Comparison of ENCODE assay signal across 9 cellular contexts in the genomic region with DNA sequence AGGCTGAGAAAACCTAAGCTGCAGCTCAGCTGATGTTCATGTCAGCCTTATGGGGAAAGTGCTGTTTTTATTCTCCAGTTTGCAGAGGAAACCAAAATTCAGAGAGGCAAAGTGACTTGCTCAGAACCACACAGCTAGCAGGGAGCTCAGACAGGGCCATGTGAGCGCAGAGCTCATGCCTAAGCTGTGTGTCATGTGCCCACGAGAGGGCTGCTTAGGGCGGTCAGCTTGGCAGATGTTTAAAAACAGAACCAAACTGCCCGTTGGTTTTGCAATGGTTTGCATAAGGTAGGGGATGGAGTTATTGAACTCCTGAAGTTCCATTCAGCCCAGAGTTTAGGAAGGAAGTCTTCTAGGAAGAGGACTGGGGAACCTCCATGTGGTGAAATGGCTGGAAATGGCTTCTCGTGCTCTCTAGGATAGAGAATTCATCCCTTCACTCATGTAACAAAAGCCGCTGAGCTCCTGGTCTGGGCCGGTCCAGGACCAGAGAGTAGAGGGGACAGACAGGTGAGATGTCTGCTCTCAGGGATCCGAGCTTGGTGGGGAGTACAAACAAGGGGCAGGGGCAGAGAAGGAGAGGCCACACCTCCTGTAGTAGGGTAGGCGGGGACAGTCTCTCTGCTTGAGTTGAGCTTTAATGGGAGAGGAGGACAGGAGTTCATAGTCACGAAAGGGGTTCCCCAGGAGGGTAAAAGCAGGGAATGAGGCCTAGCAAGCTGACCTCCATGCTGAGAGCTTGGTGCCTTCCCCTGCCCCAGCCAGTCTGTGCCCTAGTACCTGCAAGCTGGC. TPM values are rescaled to one million over a fixed set of nuclear protein-coding genes. Genes with fewer than 3 reads are reported as not detected.
A peak's percentile ranks its signal among the peaks of the same experiment; 100 is the strongest.
DNase-seq lines count a peak whose midpoint lies in the region; ATAC-seq, FAIRE-seq and TF ChIP-seq lines count a peak whose summit lies in the region.
"Had no signal": no experiment of that assay in that cellular context is flagged by ENCODE, and none has a peak within 500 bp of the region (broad histone marks: within the 10 kb centered on the region; RNA-seq: fewer than 3 reads in every experiment).

No MANE protein-coding gene starts in this region.

- TF ChIP-seq RAD21 in A549 (conservative IDR thresholded peaks at IDR 0.05 in 1 of 2, IDR thresholded peaks at IDR 0.05 in 1 of 2), result no peak

- DNase-seq in A549 (ENCODE audit: low read depth in 1 of 2, low spot score in 1 of 2) (peak in 1 of 2 experiments; percentile 30), mammary epithelial cell (peak; percentile 79), lower lobe of right lung (no peak), PC-9 (no peak), D341Med (ENCODE audit: low spot score) (no peak)
- no peak for DNase-seq in naive thymus-derived CD8-positive, alpha-beta T cell

- intact Hi-C loops in mammary epithelial cell (cut with micrococcal nuclease), result loop anchor here (5.0 kb wide), 1 partner anchor 64 kb away; no protein-coding TSS in a partner anchor
- intact Hi-C loops in lower lobe of right lung (cut with DNase I), result no loop called here
- intact Hi-C loops in PC-9 (cut with micrococcal nuclease; ENCODE audit: unreplicated experiment), result loop anchor here (5.0 to 10.0 kb wide), 3 partner anchors 34 to 84 kb away; no protein-coding TSS in a partner anchor

- ATAC-seq in A549 (peak; percentile 65 to 69; a peak in 4 of 6 replicates), lower lobe of right lung (peak; percentile 51 to 52), HG02981 (IDR thresholded peaks at IDR 0.05; ENCODE audit: unreplicated experiment) (no peak)
- ATAC-seq in naive thymus-derived CD8-positive, alpha-beta T cell, result no peak

- dilution Hi-C loops in mammary epithelial cell (cut with HindIII; ENCODE audit: low sequenced_read_pairs), result no loop called here

- no peak overlapping the region for H3K4me3 ChIP-seq in A549
- H3K4me3 ChIP-seq in HUES48 (ENCODE audit: low read depth, low read length), result no peak overlapping the region
- H3K4me3 ChIP-seq in mammary epithelial cell (replicated peaks in 1 of 3; ENCODE audit: insufficient read depth in 1 of 3, low read depth in 2 of 3, low read length in 3 of 3), result no peak overlapping the region
- H3K4me3 ChIP-seq in lower lobe of right lung, result no peak overlapping the region
- H3K4me3 ChIP-seq in PC-9, result no peak overlapping the region

- no peaks in the 10 kb centered on the region for H3K9me3 Mint-ChIP-seq in naive thymus-derived CD8-positive, alpha-beta T cell

- H3K9me2 ChIP-seq in PC-9 (ENCODE audit: insufficient read depth), result no peaks in the 10 kb centered on the region

- H4K20me1 ChIP-seq in mammary epithelial cell (ENCODE audit: insufficient read depth, low read length), result no peaks in the 10 kb centered on the region
- H4K20me1 ChIP-seq in PC-9 (ENCODE audit: insufficient read depth), result no peaks in the 10 kb centered on the region

- no peak for TF ChIP-seq POLR2A in A549 (IDR thresholded peaks at IDR 0.05; ENCODE audit: low read length)

- peaks cover 0 to 3% (median 0%) of the 10 kb centered on the region in 5 donors for H3K27me3 Mint-ChIP-seq in naive thymus-derived CD8-positive, alpha-beta T cell

- H3F3A ChIP-seq in PC-9 (ENCODE audit: insufficient read depth, low read depth), result peaks cover 8% of the 10 kb centered on the region; the same call in 1 of the 2 replicates

- H3K36me3 ChIP-seq in HUES48 (ENCODE audit: control insufficient read depth, insufficient read depth, low read length) (peaks cover 47% of the 10 kb centered on the region; the same call in 1 of the 2 replicates), mammary epithelial cell (ENCODE audit: insufficient read depth, low read length) (no peaks in the 10 kb centered on the region), lower lobe of right lung (no peaks in the 10 kb centered on the region), PC-9 (ENCODE audit: low read depth) (no peaks in the 10 kb centered on the region)

- H3K9me3 ChIP-seq in A549 (no peaks in the 10 kb centered on the region), HUES48 (ENCODE audit: control insufficient read depth, insufficient read depth, low read length) (no peaks in the 10 kb centered on the region), mammary epithelial cell (replicated peaks; ENCODE audit: insufficient read depth, low read length) (no peaks in the 10 kb centered on the region), lower lobe of right lung (no peaks in the 10 kb centered on the region), PC-9 (ENCODE audit: insufficient read depth, low read depth) (no peaks in the 10 kb centered on the region)

- H2AFZ ChIP-seq in mammary epithelial cell (ENCODE audit: low read depth, low read length), result no peak overlapping the region
- H2AFZ ChIP-seq in PC-9, result no peak overlapping the region

- H3K9ac ChIP-seq in HUES48 (ENCODE audit: low read depth, low read length), result no peak overlapping the region
- no peak overlapping the region for H3K9ac ChIP-seq in mammary epithelial cell (ENCODE audit: insufficient read depth, low read length)

- H3K27ac ChIP-seq in A549 (peak overlapping the region; percentile 49 to 91; a peak in 5 of 6 replicates), HUES48 (ENCODE audit: low read depth, low read length) (peak overlapping the region; percentile 94), mammary epithelial cell (ENCODE audit: insufficient read depth, low read depth, low read length) (no peak overlapping the region), lower lobe of right lung (no peak overlapping the region), PC-9 (no peak overlapping the region)

- CTCF ChIA-PET in A549 (lab: Yijun Ruan, JAX) (interaction anchor here (1.4 to 3.4 kb wide), 4 partner anchors 9 to 92 kb away, joined by 4 to 25 read pairs (median 11); no protein-coding TSS in a partner anchor), mammary epithelial cell (lab: Charles Lee; ENCODE audit: low non-redundant PET) (interaction anchor here (0.6 to 0.7 kb wide), 2 partner anchors 75 to 1327 kb away, joined by 3 to 4 read pairs; no protein-coding TSS in a partner anchor), PC-9 (lab: Charles Lee) (no interaction called here)

- H3K79me2 ChIP-seq in mammary epithelial cell (ENCODE audit: insufficient read depth, low read length) (no peaks in the 10 kb centered on the region), PC-9 (ENCODE audit: low read depth) (no peaks in the 10 kb centered on the region)

- WGBS in A549 (ENCODE audit: missing lambda C conversion rate), result 67% methylated on average over 8 of the region's 10 CpGs
- 54% methylated on average over 10 of the region's 10 CpGs for WGBS in mammary epithelial cell (ENCODE audit: low coverage, missing lambda C conversion rate)

- H3K27me3 ChIP-seq in HUES48 (ENCODE audit: control insufficient read depth, insufficient read depth, low read length), result no peaks in the 10 kb centered on the region
- H3K27me3 ChIP-seq in mammary epithelial cell (ENCODE audit: insufficient read depth, low read length), result no peaks in the 10 kb centered on the region
- H3K27me3 ChIP-seq in lower lobe of right lung (ENCODE audit: low read depth), result no peaks in the 10 kb centered on the region
- H3K27me3 ChIP-seq in PC-9 (ENCODE audit: insufficient read depth, low read depth), result no peaks in the 10 kb centered on the region

- no peaks in the 10 kb centered on the region for H3K36me3 Mint-ChIP-seq in naive thymus-derived CD8-positive, alpha-beta T cell

- peaks cover 56% of the 10 kb centered on the region for H3K4me1 ChIP-seq in A549
- H3K4me1 ChIP-seq in HUES48 (ENCODE audit: control insufficient read depth, insufficient read depth, low read length), result peaks cover 34% of the 10 kb centered on the region
- peaks cover 43% of the 10 kb centered on the region for H3K4me1 ChIP-seq in mammary epithelial cell (ENCODE audit: insufficient read depth, low read length)
- peaks cover 43% of the 10 kb centered on the region for H3K4me1 ChIP-seq in lower lobe of right lung
- H3K4me1 ChIP-seq in PC-9 (replicated peaks; ENCODE audit: insufficient read depth), result peaks cover 18% of the 10 kb centered on the region; the same call in 1 of the 2 replicates

- no peak overlapping the region for H3K27ac Mint-ChIP-seq in naive thymus-derived CD8-positive, alpha-beta T cell

- no peak for FAIRE-seq in A549 (lab: Jason Lieb, UNC)
- FAIRE-seq: D721Med had no signal

- H3K4me2 ChIP-seq in A549 (peak overlapping the region; percentile 78), mammary epithelial cell (ENCODE audit: insufficient read depth, low read depth, low read length) (peak overlapping the region; percentile 10), PC-9 (no peak overlapping the region)

- no peak for TF ChIP-seq EP300 in A549 (IDR thresholded peaks at IDR 0.05)

- POLR2A ChIA-PET in A549 (lab: Yijun Ruan, JAX), result no interaction called here
- POLR2A ChIA-PET in PC-9 (lab: Charles Lee; ENCODE audit: unreplicated experiment), result no interaction called here
- POLR2A ChIA-PET in naive thymus-derived CD8-positive, alpha-beta T cell (lab: Charles Lee), result no interaction called here

- no peak overlapping the region for H3K4me3 Mint-ChIP-seq in naive thymus-derived CD8-positive, alpha-beta T cell

- no peak for TF ChIP-seq CTCF in A549 (IDR thresholded peaks at IDR 0.05)
- no peak for TF ChIP-seq CTCF in mammary epithelial cell (conservative IDR thresholded peaks at IDR 0.05 in 1 of 2, IDR thresholded peaks at IDR 0.05 in 1 of 2; ENCODE audit: extremely low read depth in 1 of 2, insufficient read depth in 1 of 2, low read depth in 1 of 2, low read length in 2 of 2)
- no peak for TF ChIP-seq CTCF in lower lobe of right lung (IDR thresholded peaks at IDR 0.05)
- TF ChIP-seq CTCF in PC-9 (conservative IDR thresholded peaks at IDR 0.05), result no peak

- no TSS peak for BruUV-seq in mammary epithelial cell (replicated peaks; lab: Mats Ljungman, UMichigan)
- no TSS peak for BruUV-seq in PC-9 (replicated peaks; lab: Mats Ljungman, UMichigan)

- peaks cover 0 to 6% (median 1%) of the 10 kb centered on the region in 4 donors for H3K4me1 Mint-ChIP-seq in naive thymus-derived CD8-positive, alpha-beta T cell

- in situ Hi-C loops in mammary epithelial cell (cut with MboI; ENCODE audit: low sequenced_read_pairs in 2 of 2), result no loop called here

TF ChIP-seq in A549, 52 proteins besides CTCF, POLR2A, EP300 and RAD21 (continues in another document):
- no peak for TF ChIP-seq SREBF2 (IDR thresholded peaks at IDR 0.05)
- TF ChIP-seq ZFP36 (IDR thresholded peaks at IDR 0.05; ENCODE audit: borderline replicate concordance, partially characterized antibody), result peak; percentile 39
- TF ChIP-seq ZNF302 (CRISPR knock-in tag; IDR thresholded peaks at IDR 0.05), result no peak

RNA-seq across cellular contexts. Expression of a gene that starts 46.9 kb away (rescaled TPM):
- polyA plus RNA-seq in A549 (2011; rRNA removed), result 3.5 and 4.1 TPM in 2 replicates
- polyA plus RNA-seq in A549 (2012; cell fraction: cytosol; rRNA removed), result 5.9 and 8.0 TPM in 2 replicates
- 15.0 and 18.0 TPM in 2 replicates for polyA plus RNA-seq in A549 (2012; cell fraction: nucleus; rRNA removed)
- polyA plus RNA-seq in A549 (2017; fragmentation: RNase III; extraction: RNeasy Plus Mini Kit Qiagen cat#74134 plus additional on column Dnase treatment), result 4.1 to 5.2 TPM (median 4.4 TPM) in 3 replicates
- polyA minus RNA-seq in A549 (2011; rRNA and poly(A)+ RNA removed), result 7.6 and 10.9 TPM in 2 replicates
- total RNA-seq in mammary epithelial cell, result 1 to 10 TPM; 3.4 to 5.3 TPM
- polyA plus RNA-seq in mammary epithelial cell, result 1.0 TPM
- 0.41 TPM for polyA minus RNA-seq in mammary epithelial cell
- total RNA-seq in lower lobe of right lung, result 57.9 TPM
- total RNA-seq in PC-9 (2021), result 21.6 and 25.4 TPM in 2 replicates
- under 1 TPM; 0.27 to 0.34 TPM for total RNA-seq in naive thymus-derived CD8-positive, alpha-beta T cell
- not detected for polyA plus RNA-seq in naive thymus-derived CD8-positive, alpha-beta T cell

Comparison
In these comparisons a context has a peak if more than half of its experiments do, and no peak if none do; other contexts are left out.
1. ATAC-seq: peak in A549 (2 of 2) and lower lobe of right lung (2 of 2); none in HG02981 (single experiment) and naive thymus-derived CD8-positive, alpha-beta T cell (0 of 2).
2. H3K27ac ChIP-seq: peak in A549 (2 of 2) and HUES48 (single experiment); none in mammary epithelial cell (single experiment), lower lobe of right lung (single experiment) and PC-9 (single experiment).